9 cellular contexts compared by ENCODE assay signal in genomic region chr4:48681856-48682255, GRCh38.
DNase-seq lines count a peak whose midpoint lies in the region; ATAC-seq and TF ChIP-seq lines count a peak whose summit lies in the region.
"Had no signal": no experiment of that assay in that cellular context is flagged by ENCODE, and none has a peak within 500 bp of the region (broad histone marks: within the 10 kb centered on the region; RNA-seq: fewer than 3 reads in every experiment).

No MANE protein-coding gene starts in this region.

- no peaks in the 10 kb centered on the region for H3K27me3 Mint-ChIP-seq in activated naive CD4-positive, alpha-beta T cell treated with anti-CD3 and anti-CD28 coated beads for 36 hours (ENCODE audit: low read depth)
- H3K27me3 Mint-ChIP-seq: brain had no signal

- no peak overlapping the region for H3K27ac ChIP-seq in Panc1 (ENCODE audit: low read length)

- H3K36me3 ChIP-seq in Panc1 (ENCODE audit: control insufficient read depth, insufficient read depth, low read length) = no peaks in the 10 kb centered on the region; the same call in 1 of the 2 replicates

- H3K27ac Mint-ChIP-seq in activated naive CD4-positive, alpha-beta T cell treated with anti-CD3 and anti-CD28 coated beads for 36 hours = peak overlapping the region; percentile 63

- H3K27me3 ChIP-seq in Panc1 (ENCODE audit: control insufficient read depth, insufficient read depth, low read length) = no peaks in the 10 kb centered on the region

- H3K9me3 Mint-ChIP-seq in activated naive CD4-positive, alpha-beta T cell treated with anti-CD3 and anti-CD28 coated beads for 36 hours = peaks cover 3% of the 10 kb centered on the region

- no peak overlapping the region for H3K4me3 ChIP-seq in Panc1 (ENCODE audit: low read depth in 2 of 2, low read length in 2 of 2)
- H3K4me3 ChIP-seq in fibroblast of mammary gland (ENCODE audit: control insufficient read depth, low read depth, low read length) = no peak overlapping the region

- no peak overlapping the region for H3K4me3 Mint-ChIP-seq in activated naive CD4-positive, alpha-beta T cell treated with anti-CD3 and anti-CD28 coated beads for 36 hours

- peak; percentile 25; the same call in 1 of the 2 replicates for TF ChIP-seq CTCF in Panc1 (IDR thresholded peaks at IDR 0.05)
- peak; percentile 45 for TF ChIP-seq CTCF in fibroblast of mammary gland (conservative IDR thresholded peaks at IDR 0.05; ENCODE audit: control insufficient read depth, insufficient read depth, low read depth, low read length)

- H3K4me1 Mint-ChIP-seq in activated naive CD4-positive, alpha-beta T cell treated with anti-CD3 and anti-CD28 coated beads for 36 hours (ENCODE audit: low read depth) = peaks cover 38% of the 10 kb centered on the region

- H3K4me1 ChIP-seq in Panc1 (ENCODE audit: control insufficient read depth, insufficient read depth, low read length) = peaks cover 4% of the 10 kb centered on the region

- peaks cover 16% of the 10 kb centered on the region for H3K36me3 Mint-ChIP-seq in activated naive CD4-positive, alpha-beta T cell treated with anti-CD3 and anti-CD28 coated beads for 36 hours (ENCODE audit: low read depth)

- in situ Hi-C loops in Panc1 (cut with HindIII; ENCODE audit: low pct_unique_long_range_greater_than_20kb, low sequenced_read_pairs) = no loop called here

- BruUV-seq in Panc1 (replicated peaks; lab: Mats Ljungman, UMichigan) = no TSS peak

- intact Hi-C loops in activated naive CD4-positive, alpha-beta T cell treated with anti-CD3 and anti-CD28 coated beads for 36 hours (cut with micrococcal nuclease) = loop anchor here (1.0 to 5.0 kb wide), 13 partner anchors 17 to 645 kb away; partner anchors contain the start of genes FRYL, OCIAD1 and SLAIN2
- intact Hi-C loops in Panc1 (cut with micrococcal nuclease; ENCODE audit: unreplicated experiment) = no loop called here

- peak; percentile 51 for DNase-seq in activated naive CD4-positive, alpha-beta T cell treated with anti-CD3 and anti-CD28 coated beads for 36 hours
- no peak for DNase-seq in activated naive CD4-positive, alpha-beta T cell (lab: John Stamatoyannopoulos, UW)
- DNase-seq in Panc1 (ENCODE audit: low read depth, low spot score) (no peak), fibroblast of mammary gland (ENCODE audit: low read depth) (peak; percentile 58), stromal cell of bone marrow (ENCODE audit: low read depth) (peak; percentile 21), Ammon's horn (ENCODE audit: low spot score) (no peak)
- DNase-seq in activated CD4-positive, CD25-positive, alpha-beta regulatory T cell (lab: John Stamatoyannopoulos, UW) = no peak

- no peaks in the 10 kb centered on the region for H3K9me3 ChIP-seq in Panc1 (ENCODE audit: control insufficient read depth, insufficient read depth, low read depth, low read length)

- CTCF ChIA-PET in activated naive CD4-positive, alpha-beta T cell treated with anti-CD3 and anti-CD28 coated beads for 36 hours (lab: Charles Lee) = interaction anchor here (0.7 to 3.3 kb wide), 3 partner anchors 103 to 281 kb away, joined by 3 to 30 read pairs (median 3); no protein-coding TSS in a partner anchor
- CTCF ChIA-PET in Panc1 (lab: Charles Lee) = no interaction called here

- ATAC-seq in HG02642 (IDR thresholded peaks at IDR 0.05; ENCODE audit: poor library complexity, unreplicated experiment) (peak; percentile 78), Panc1 (no peak)

- POLR2A ChIA-PET in Panc1 (lab: Charles Lee) = interaction anchor here (0.7 kb wide), 1 partner anchor 340 kb away, joined by 5 read pairs; the partner anchor contains the start of gene SLAIN2

Comparison
In these comparisons a context has a peak if more than half of its experiments do, and no peak if none do; other contexts are left out.
1. DNase-seq: peak in activated naive CD4-positive, alpha-beta T cell treated with anti-CD3 and anti-CD28 coated beads for 36 hours (single experiment), fibroblast of mammary gland (single experiment) and stromal cell of bone marrow (single experiment); none in activated naive CD4-positive, alpha-beta T cell (0 of 4), Panc1 (single experiment), Ammon's horn (single experiment) and activated CD4-positive, CD25-positive, alpha-beta regulatory T cell (0 of 4).